In the genomic region with DNA sequence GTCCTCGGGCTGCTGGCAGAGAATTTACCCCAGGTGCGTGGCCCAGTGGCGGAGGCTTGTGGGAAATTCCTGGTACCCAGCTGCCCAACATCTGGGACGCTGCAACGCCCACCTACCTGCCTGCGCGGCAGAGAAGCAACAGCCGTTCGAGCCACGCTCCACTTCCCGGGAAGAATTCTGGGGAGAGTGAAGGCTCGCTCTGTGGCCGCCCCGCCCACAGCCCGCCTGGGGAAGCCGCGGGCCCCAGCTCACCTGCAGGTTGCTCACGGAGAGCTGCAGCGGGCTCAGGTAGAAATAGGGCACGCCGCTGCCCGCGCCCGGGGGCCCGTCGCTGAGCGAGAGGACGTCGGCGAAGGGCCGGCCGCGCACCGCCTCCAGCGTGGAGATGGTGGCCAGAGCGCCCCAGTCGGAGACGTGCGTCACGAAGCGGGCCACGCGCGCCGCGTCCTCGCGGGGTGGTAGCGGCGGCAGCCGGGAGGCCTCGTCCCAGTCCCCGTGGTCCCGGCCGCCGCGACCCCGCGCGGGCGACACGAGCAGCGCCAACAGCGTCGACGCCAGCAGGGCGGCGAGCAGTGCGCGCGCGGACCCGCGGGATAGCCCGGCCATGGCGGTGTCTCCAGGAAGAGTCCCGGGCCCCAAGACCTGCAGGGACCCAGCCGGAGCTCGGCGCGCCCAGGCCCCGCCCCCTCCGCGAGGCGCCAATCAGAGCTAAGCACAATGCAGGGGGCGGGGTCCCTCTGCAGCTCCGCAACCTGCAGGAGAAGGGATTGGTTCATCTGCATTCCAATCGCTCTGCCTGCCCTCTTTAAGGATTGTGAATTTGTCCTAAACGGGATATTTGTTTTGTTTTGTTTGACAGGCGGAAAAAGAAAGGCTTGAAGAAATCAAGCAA, we compare ENCODE assay signal across 1 cellular context.
TF ChIP-seq lines count a peak whose summit lies in the region.

Gene CREG1 (minus strand): TSS at position 627 of the 892 bp plus-strand sequence.

TF ChIP-seq in HepG2, 621 proteins besides CTCF, POLR2A, EP300 and RAD21 (continued from another document and continues in another):
- TF ChIP-seq ZNF441 (CRISPR knock-in tag; IDR thresholded peaks at IDR 0.05; ENCODE audit: borderline replicate concordance) (no peak), GMEB2 (CRISPR knock-in tag; IDR thresholded peaks at IDR 0.05; ENCODE audit: low read depth) (no peak), ZNF326 (CRISPR knock-in tag; IDR thresholded peaks at IDR 0.05; ENCODE audit: borderline replicate concordance) (no peak), THAP11 (CRISPR knock-in tag; IDR thresholded peaks at IDR 0.05) (no peak), DPF2 (CRISPR knock-in tag; IDR thresholded peaks at IDR 0.05; ENCODE audit: borderline replicate concordance, low read depth) (no peak), FOXK2 (IDR thresholded peaks at IDR 0.05) (no peak), KDM3A (CRISPR knock-in tag; IDR thresholded peaks at IDR 0.05; ENCODE audit: low read depth) (no peak), ZBTB1 (CRISPR knock-in tag; IDR thresholded peaks at IDR 0.05; ENCODE audit: borderline replicate concordance) (no peak), MAFF (IDR thresholded peaks at IDR 0.05; ENCODE audit: low read depth, low read length) (no peak), ZNF431 (CRISPR knock-in tag; IDR thresholded peaks at IDR 0.05; ENCODE audit: borderline replicate concordance, low read depth) (peak; percentile 86; the same call in 1 of the 2 replicates), ZNF816 (CRISPR knock-in tag; IDR thresholded peaks at IDR 0.05; ENCODE audit: borderline replicate concordance) (no peak), POLR2G (IDR thresholded peaks at IDR 0.05; ENCODE audit: low read depth, low read length) (peak; percentile 76), HOXA5 (CRISPR knock-in tag; IDR thresholded peaks at IDR 0.05) (peak; percentile 62; the same call in 1 of the 2 replicates), JUNB (CRISPR knock-in tag; IDR thresholded peaks at IDR 0.05; ENCODE audit: borderline replicate concordance) (no peak), MIER3 (CRISPR knock-in tag; IDR thresholded peaks at IDR 0.05; ENCODE audit: borderline replicate concordance) (no peak), ZNF142 (CRISPR knock-in tag; IDR thresholded peaks at IDR 0.05) (peak; percentile 53; the same call in 1 of the 2 replicates), ZNF317 (CRISPR knock-in tag; IDR thresholded peaks at IDR 0.05) (no peak), ZNF274 (CRISPR knock-in tag; IDR thresholded peaks at IDR 0.05) (no peak), NFYC (CRISPR knock-in tag; IDR thresholded peaks at IDR 0.05) (peak; percentile 77), ZBTB38 (CRISPR knock-in tag; IDR thresholded peaks at IDR 0.05) (no peak), ZNF83 (CRISPR knock-in tag; IDR thresholded peaks at IDR 0.05; ENCODE audit: borderline replicate concordance) (no peak), ZNF367 (CRISPR knock-in tag; IDR thresholded peaks at IDR 0.05; ENCODE audit: borderline replicate concordance) (peak; percentile 48; the same call in 1 of the 2 replicates), ZNF124 (CRISPR knock-in tag; IDR thresholded peaks at IDR 0.05) (no peak), RARG (CRISPR knock-in tag; IDR thresholded peaks at IDR 0.05; ENCODE audit: low read depth) (no peak), KDM1A (CRISPR knock-in tag; IDR thresholded peaks at IDR 0.05) (no peak), ZSCAN21 (CRISPR knock-in tag; IDR thresholded peaks at IDR 0.05; ENCODE audit: borderline replicate concordance) (peak; percentile 54; the same call in 1 of the 2 replicates), MED8 (CRISPR knock-in tag; IDR thresholded peaks at IDR 0.05; ENCODE audit: insufficient replicate concordance) (no peak), FOXO1 (CRISPR knock-in tag; IDR thresholded peaks at IDR 0.05) (peak; percentile 8; the same call in 1 of the 2 replicates), ZNF839 (CRISPR knock-in tag; IDR thresholded peaks at IDR 0.05; ENCODE audit: borderline replicate concordance) (no peak), HOXA3 (CRISPR knock-in tag; IDR thresholded peaks at IDR 0.05) (peak; percentile 93), ZNF580 (CRISPR knock-in tag; IDR thresholded peaks at IDR 0.05; ENCODE audit: borderline replicate concordance, low read depth) (no peak), KLF16 (CRISPR knock-in tag; IDR thresholded peaks at IDR 0.05) (0 out of 4 replicates have a peak, but pooled peaks of 1 of the 2 experiments have one; percentile 7), ZNF234 (CRISPR knock-in tag; conservative IDR thresholded peaks at IDR 0.05) (0 out of 2 replicates have a peak, but pooled peaks have one; percentile 23), ZSCAN25 (CRISPR knock-in tag; IDR thresholded peaks at IDR 0.05) (0 out of 2 replicates have a peak, but pooled peaks have one; percentile 30), ZFP36L2 (CRISPR knock-in tag; IDR thresholded peaks at IDR 0.05) (no peak), SSRP1 (CRISPR knock-in tag; IDR thresholded peaks at IDR 0.05) (no peak), ZNF260 (CRISPR knock-in tag; IDR thresholded peaks at IDR 0.05; ENCODE audit: borderline replicate concordance, low read depth) (no peak), THAP7 (CRISPR knock-in tag; IDR thresholded peaks at IDR 0.05) (no peak), PREB (CRISPR knock-in tag; IDR thresholded peaks at IDR 0.05) (0 out of 2 replicates have a peak, but pooled peaks have one; percentile 32), LCORL (IDR thresholded peaks at IDR 0.05) (no peak), LCORL (CRISPR knock-in tag; IDR thresholded peaks at IDR 0.05) (no peak), FOXA3 (CRISPR knock-in tag; IDR thresholded peaks at IDR 0.05) (no peak)
- TF ChIP-seq, protein P1, sequence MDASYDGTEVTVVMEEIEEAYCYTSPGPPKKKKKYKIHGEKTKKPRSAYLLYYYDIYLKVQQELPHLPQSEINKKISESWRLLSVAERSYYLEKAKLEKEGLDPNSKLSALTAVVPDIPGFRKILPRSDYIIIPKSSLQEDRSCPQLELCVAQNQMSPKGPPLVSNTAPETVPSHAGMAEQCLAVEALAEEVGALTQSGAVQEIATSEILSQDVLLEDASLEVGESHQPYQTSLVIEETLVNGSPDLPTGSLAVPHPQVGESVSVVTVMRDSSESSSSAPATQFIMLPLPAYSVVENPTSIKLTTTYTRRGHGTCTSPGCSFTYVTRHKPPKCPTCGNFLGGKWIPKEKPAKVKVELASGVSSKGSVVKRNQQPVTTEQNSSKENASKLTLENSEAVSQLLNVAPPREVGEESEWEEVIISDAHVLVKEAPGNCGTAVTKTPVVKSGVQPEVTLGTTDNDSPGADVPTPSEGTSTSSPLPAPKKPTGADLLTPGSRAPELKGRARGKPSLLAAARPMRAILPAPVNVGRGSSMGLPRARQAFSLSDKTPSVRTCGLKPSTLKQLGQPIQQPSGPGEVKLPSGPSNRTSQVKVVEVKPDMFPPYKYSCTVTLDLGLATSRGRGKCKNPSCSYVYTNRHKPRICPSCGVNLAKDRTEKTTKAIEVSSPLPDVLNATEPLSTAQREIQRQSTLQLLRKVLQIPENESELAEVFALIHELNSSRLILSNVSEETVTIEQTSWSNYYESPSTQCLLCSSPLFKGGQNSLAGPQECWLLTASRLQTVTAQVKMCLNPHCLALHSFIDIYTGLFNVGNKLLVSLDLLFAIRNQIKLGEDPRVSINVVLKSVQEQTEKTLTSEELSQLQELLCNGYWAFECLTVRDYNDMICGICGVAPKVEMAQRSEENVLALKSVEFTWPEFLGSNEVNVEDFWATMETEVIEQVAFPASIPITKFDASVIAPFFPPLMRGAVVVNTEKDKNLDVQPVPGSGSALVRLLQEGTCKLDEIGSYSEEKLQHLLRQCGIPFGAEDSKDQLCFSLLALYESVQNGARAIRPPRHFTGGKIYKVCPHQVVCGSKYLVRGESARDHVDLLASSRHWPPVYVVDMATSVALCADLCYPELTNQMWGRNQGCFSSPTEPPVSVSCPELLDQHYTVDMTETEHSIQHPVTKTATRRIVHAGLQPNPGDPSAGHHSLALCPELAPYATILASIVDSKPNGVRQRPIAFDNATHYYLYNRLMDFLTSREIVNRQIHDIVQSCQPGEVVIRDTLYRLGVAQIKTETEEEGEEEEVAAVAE (CRISPR knock-in tag; IDR thresholded peaks at IDR 0.05; ENCODE audit: borderline replicate concordance), result 0 out of 2 replicates have a peak, but pooled peaks have one; percentile 50
- TF ChIP-seq, protein P2, sequence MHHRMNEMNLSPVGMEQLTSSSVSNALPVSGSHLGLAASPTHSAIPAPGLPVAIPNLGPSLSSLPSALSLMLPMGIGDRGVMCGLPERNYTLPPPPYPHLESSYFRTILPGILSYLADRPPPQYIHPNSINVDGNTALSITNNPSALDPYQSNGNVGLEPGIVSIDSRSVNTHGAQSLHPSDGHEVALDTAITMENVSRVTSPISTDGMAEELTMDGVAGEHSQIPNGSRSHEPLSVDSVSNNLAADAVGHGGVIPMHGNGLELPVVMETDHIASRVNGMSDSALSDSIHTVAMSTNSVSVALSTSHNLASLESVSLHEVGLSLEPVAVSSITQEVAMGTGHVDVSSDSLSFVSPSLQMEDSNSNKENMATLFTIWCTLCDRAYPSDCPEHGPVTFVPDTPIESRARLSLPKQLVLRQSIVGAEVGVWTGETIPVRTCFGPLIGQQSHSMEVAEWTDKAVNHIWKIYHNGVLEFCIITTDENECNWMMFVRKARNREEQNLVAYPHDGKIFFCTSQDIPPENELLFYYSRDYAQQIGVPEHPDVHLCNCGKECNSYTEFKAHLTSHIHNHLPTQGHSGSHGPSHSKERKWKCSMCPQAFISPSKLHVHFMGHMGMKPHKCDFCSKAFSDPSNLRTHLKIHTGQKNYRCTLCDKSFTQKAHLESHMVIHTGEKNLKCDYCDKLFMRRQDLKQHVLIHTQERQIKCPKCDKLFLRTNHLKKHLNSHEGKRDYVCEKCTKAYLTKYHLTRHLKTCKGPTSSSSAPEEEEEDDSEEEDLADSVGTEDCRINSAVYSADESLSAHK (CRISPR knock-in tag; IDR thresholded peaks at IDR 0.05; ENCODE audit: borderline replicate concordance), result no peak
